Comparison of ENCODE assay signal across 14 cellular contexts in the genomic region with DNA sequence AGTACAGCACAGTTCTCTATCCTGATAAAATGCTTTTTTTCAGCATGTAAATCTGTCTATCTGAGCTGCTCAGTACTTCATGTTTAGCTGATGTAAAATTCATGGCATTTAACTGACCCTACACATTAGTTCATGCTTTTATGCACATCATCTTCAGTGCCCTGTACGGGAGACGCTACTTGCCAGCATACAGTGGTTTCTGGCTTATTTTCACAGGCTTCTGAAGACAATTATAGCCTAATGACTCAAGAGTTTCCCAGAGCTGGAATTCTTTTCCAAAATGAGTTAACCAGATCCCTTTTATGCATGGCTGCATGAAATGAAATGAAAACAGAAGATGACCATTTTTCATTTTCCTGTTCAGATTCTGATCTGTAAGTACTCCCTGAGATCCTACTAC.
A peak's percentile ranks its signal among the peaks of the same experiment; 100 is the strongest.
DNase-seq lines count a peak whose midpoint lies in the region; ATAC-seq and TF ChIP-seq lines count a peak whose summit lies in the region.
"Had no signal": no experiment of that assay in that cellular context is flagged by ENCODE, and none has a peak within 500 bp of the region (broad histone marks: within the 10 kb centered on the region; RNA-seq: fewer than 3 reads in every experiment).

No MANE protein-coding gene starts in this region.

- ATAC-seq in omental fat pad (ENCODE audit: low FRiP score) (no peak), HG03097 (IDR thresholded peaks at IDR 0.05; ENCODE audit: low FRiP score, unreplicated experiment) (no peak)

- peak; percentile 87 for DNase-seq in EH (ENCODE audit: low read depth)
- peak; percentile 51 for DNase-seq in RPMI7951 (ENCODE audit: low read depth)
- DNase-seq in fibroblast of peridontal ligament (ENCODE audit: extremely low read depth): peak; percentile 73
- DNase-seq in renal cortical epithelial cell (ENCODE audit: low read depth): peak; percentile 76
- no peak for DNase-seq in ureter (ENCODE audit: low spot score)
- no peak for DNase-seq in omental fat pad (ENCODE audit: low spot score)
- DNase-seq: activated CD4-positive, alpha-beta T cell treated with anti-CD3 and anti-CD28 coated beads, Interleukin-2, amount 50 U/mL, for 4 hours; activated T-cell treated with anti-CD3 and anti-CD28 coated beads, Interleukin-2, amount 50 U/mL, for 1 hour; colonic mucosa; DND-41; hippocampal formation; naive B cell; NCI-H2171 treated with DMSO at 0.1 percent for 48 hours had no signal

- no peak for TF ChIP-seq CTCF in omental fat pad (IDR thresholded peaks at IDR 0.05)

Comparison
In these comparisons a context has a peak if more than half of its experiments do, and no peak if none do; other contexts are left out.
1. DNase-seq: peak in EH (single experiment), RPMI7951 (single experiment), fibroblast of peridontal ligament (single experiment) and renal cortical epithelial cell (single experiment); none in ureter (single experiment) and omental fat pad (single experiment).